ENCODE assay signal across 8 cellular contexts in the genomic region with DNA sequence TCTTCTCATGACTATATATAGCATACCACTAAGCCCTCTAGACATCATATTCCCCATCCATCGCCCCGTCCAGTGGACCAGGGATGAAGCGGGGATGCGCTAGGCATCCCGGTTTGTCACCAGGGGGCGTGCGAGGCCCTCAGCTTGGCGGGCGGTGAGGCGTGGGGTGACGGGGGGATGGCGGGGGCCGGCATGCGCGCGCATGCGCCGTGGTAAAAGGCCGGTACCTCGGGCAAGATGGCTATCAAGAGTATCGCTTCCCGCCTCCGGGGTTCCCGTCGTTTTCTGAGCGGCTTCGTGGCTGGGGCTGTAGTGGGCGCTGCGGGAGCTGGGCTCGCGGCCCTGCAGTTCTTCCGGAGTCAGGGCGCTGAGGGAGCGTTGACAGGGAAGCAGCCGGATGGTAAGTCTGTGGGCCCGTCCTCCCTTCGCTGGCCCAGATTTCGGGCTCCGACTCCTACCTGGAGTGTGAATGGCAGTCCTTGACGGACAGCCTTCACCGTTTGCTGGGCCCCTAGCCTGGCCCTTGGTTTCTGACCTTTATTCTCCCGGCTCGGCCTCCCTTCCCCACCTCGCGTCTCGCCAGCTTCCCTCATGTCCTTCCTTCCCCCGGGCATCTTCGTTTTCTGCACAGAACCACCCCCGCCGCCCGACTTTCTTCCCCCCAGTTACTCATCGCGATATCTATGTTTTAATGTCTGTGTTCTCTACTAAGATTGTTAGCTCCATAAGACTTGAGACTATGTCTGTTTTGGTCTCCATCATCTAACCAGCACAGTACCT.
DNase-seq lines count a peak whose midpoint lies in the region; ATAC-seq lines count a peak whose summit lies in the region.

A gene with protein sequence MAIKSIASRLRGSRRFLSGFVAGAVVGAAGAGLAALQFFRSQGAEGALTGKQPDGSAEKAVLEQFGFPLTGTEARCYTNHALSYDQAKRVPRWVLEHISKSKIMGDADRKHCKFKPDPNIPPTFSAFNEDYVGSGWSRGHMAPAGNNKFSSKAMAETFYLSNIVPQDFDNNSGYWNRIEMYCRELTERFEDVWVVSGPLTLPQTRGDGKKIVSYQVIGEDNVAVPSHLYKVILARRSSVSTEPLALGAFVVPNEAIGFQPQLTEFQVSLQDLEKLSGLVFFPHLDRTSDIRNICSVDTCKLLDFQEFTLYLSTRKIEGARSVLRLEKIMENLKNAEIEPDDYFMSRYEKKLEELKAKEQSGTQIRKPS (plus strand): TSS at position 210 of the 780 bp plus-strand sequence. CDS start 28 bp downstream, at position 238.

- H3K9me3 Mint-ChIP-seq in central memory CD8-positive, alpha-beta T cell = no peaks in the 10 kb centered on the region

- peak within 1 kb of the TSS; percentile 82 for H3K27ac Mint-ChIP-seq in central memory CD8-positive, alpha-beta T cell (ENCODE audit: low read depth)

- peak within 1 kb of the TSS; percentile 87 for H3K4me3 Mint-ChIP-seq in central memory CD8-positive, alpha-beta T cell

- peaks cover 14% of the 10 kb centered on the region for H3K36me3 Mint-ChIP-seq in central memory CD8-positive, alpha-beta T cell (ENCODE audit: insufficient read depth)

- peaks cover 28% of the 10 kb centered on the region for H3K4me1 Mint-ChIP-seq in central memory CD8-positive, alpha-beta T cell

- DNase-seq in AML-193 (lab: John Stamatoyannopoulos, UW) (peak; percentile 91), NCI-H446 (lab: John Stamatoyannopoulos, UW) (peak; percentile 58 to 87), islet precursor cell (peak; percentile 98)
- DNase-seq in activated CD4-positive, CD25-positive, alpha-beta regulatory T cell treated with anti-CD3 and anti-CD28 coated beads, Interleukin-2, amount 50 U/mL, for 16 hours (ENCODE audit: low read depth, low spot score) = peak; percentile 90
- peak; percentile 81 to 93 for DNase-seq in central memory CD8-positive, alpha-beta T cell (ENCODE audit: low spot score in 2 of 2)
- DNase-seq in stimulated activated CD4-positive, alpha-beta T cell treated with anti-CD3 and anti-CD28 coated beads, Interleukin-12 subunit alpha, Interleukin-12 subunit beta, amount 100 ng/mL, for 48 hours (ENCODE audit: low read depth in 2 of 3, low spot score in 1 of 3) = peak; percentile 92 to 95 (median 93)

- H3K27me3 Mint-ChIP-seq in central memory CD8-positive, alpha-beta T cell = no peaks in the 10 kb centered on the region

- ATAC-seq in GM19035 (IDR thresholded peaks at IDR 0.05; ENCODE audit: unreplicated experiment) (peak; percentile 91), HG03342 (IDR thresholded peaks at IDR 0.05; ENCODE audit: unreplicated experiment) (peak; percentile 87)
- ATAC-seq in central memory CD8-positive, alpha-beta T cell (replicated peaks; ENCODE audit: extremely low read depth, poor library complexity, severe bottlenecking) = peak; percentile 90

Comparison
In these comparisons a context has a peak if more than half of its experiments do, and no peak if none do; other contexts are left out.
1. Peak in every context shown above with its lines: DNase-seq and ATAC-seq.